In genomic region chr1:198330982-198331620, GRCh38 we compare ENCODE assay signal across 24 cellular contexts.
"Had no signal": no experiment of that assay in that cellular context is flagged by ENCODE, and none has a peak within 500 bp of the region (broad histone marks: within the 10 kb centered on the region; RNA-seq: fewer than 3 reads in every experiment).

No MANE protein-coding gene starts in this region.

- H3K4me3 Mint-ChIP-seq: activated naive CD8-positive, alpha-beta T cell; activated T-helper 1 cell treated with anti-CD3 and anti-CD28 coated beads, Interleukin-12 subunit alpha, Interleukin-12 subunit beta, Interleukin-2, Interleukin-4 antibody, amounts not matched to agents 30 ng/mL and 10 ng/mL and 1 ng/mL, durations not matched to agents 14 hours and 24 hours and 36 hours; dendritic cell treated with granulocyte-macrophage colony-stimulating factor and Interleukin-4, amounts not matched to agents 40 ng/mL and 50 ng/mL, for 4 days; memory B cell; naive thymus-derived CD4-positive, alpha-beta T cell; stimulated activated naive CD8-positive, alpha-beta T cell treated with anti-CD3 and anti-CD28 coated beads, Interleukin-15, amount 100 ng/mL, for 72 hours had no signal

- H3K27me3 ChIP-seq: foreskin keratinocyte, right atrium auricular region, suprapubic skin, uterus had no signal

- H3K27ac ChIP-seq: foreskin keratinocyte, left ventricle myocardium inferior, prostate gland, right atrium auricular region, skin epidermis, suprapubic skin, transverse colon, uterus, VCaP had no signal

- H3K36me3 ChIP-seq: left ventricle myocardium inferior, prostate gland, right atrium auricular region, suprapubic skin, transverse colon, uterus had no signal

- H3K4me1 Mint-ChIP-seq: memory B cell; naive thymus-derived CD4-positive, alpha-beta T cell; stimulated activated naive CD8-positive, alpha-beta T cell treated with anti-CD3 and anti-CD28 coated beads, Interleukin-15, amount 100 ng/mL, for 72 hours had no signal

- H3K27me3 Mint-ChIP-seq: dendritic cell treated with granulocyte-macrophage colony-stimulating factor and Interleukin-4, amounts not matched to agents 40 ng/mL and 50 ng/mL, for 4 days had no signal

- H3K4me1 ChIP-seq: left ventricle myocardium inferior, prostate gland, right atrium auricular region, suprapubic skin, transverse colon, uterus had no signal

- H3K27ac Mint-ChIP-seq: activated naive CD8-positive, alpha-beta T cell; activated T-helper 1 cell treated with anti-CD3 and anti-CD28 coated beads, Interleukin-12 subunit alpha, Interleukin-12 subunit beta, Interleukin-2, Interleukin-4 antibody, amounts not matched to agents 30 ng/mL and 10 ng/mL and 1 ng/mL, durations not matched to agents 14 hours and 24 hours and 36 hours; dendritic cell treated with granulocyte-macrophage colony-stimulating factor and Interleukin-4, amounts not matched to agents 40 ng/mL and 50 ng/mL, for 4 days; memory B cell; naive thymus-derived CD4-positive, alpha-beta T cell; stimulated activated naive CD8-positive, alpha-beta T cell treated with anti-CD3 and anti-CD28 coated beads, Interleukin-15, amount 100 ng/mL, for 72 hours had no signal

- H3K4me3 ChIP-seq: left ventricle myocardium inferior, prostate gland, right atrium auricular region, skin epidermis, suprapubic skin, transverse colon, uterus had no signal

- H3K9me3 ChIP-seq: left ventricle myocardium inferior, prostate gland, right atrium auricular region, suprapubic skin, transverse colon, uterus had no signal

- DNase-seq: activated CD4-positive, alpha-beta T cell treated with anti-CD3 and anti-CD28 coated beads, Interleukin-2, amount 50 U/mL, for 48 hours; activated gamma-delta T cell treated with Interleukin-2 at 50 U/mL for 16 hours; activated T-cell treated with anti-CD3 and anti-CD28 coated beads for 4 hours; effector memory CD4-positive, alpha-beta T cell; foreskin keratinocyte; glutamatergic neuron; hippocampal formation; left ventricle myocardium inferior; naive thymus-derived CD4-positive, alpha-beta T cell; stimulated activated CD4-positive, alpha-beta T cell treated with anti-CD3 and anti-CD28 coated beads, Interleukin-15, amount 100 ng/mL, for 24 hours; stimulated activated CD4-positive, alpha-beta T cell treated with anti-CD3 and anti-CD28 coated beads, Interleukin-2, amount 100 ng/mL, for 48 hours; stimulated activated naive CD8-positive, alpha-beta T cell treated with anti-CD3 and anti-CD28 coated beads, Interleukin-15, amount 100 ng/mL, for 72 hours; T-helper 2 cell; transverse colon; uterus had no signal

- H3K9me3 Mint-ChIP-seq: stimulated activated naive CD8-positive, alpha-beta T cell treated with anti-CD3 and anti-CD28 coated beads, Interleukin-15, amount 100 ng/mL, for 72 hours had no signal

- H3K36me3 Mint-ChIP-seq: memory B cell; naive thymus-derived CD4-positive, alpha-beta T cell had no signal
